In genomic region chr12:97435153-97435552, GRCh38 we compare ENCODE assay signal across 13 cellular contexts.
DNase-seq lines count a peak whose midpoint lies in the region; ATAC-seq lines count a peak whose summit lies in the region.
"Had no signal": no experiment of that assay in that cellular context is flagged by ENCODE, and none has a peak within 500 bp of the region (broad histone marks: within the 10 kb centered on the region; RNA-seq: fewer than 3 reads in every experiment).

No MANE protein-coding gene starts in this region.

- DNase-seq in T-helper 1 cell (no peak), SIG-M5 (lab: John Stamatoyannopoulos, UW) (no peak)
- DNase-seq in activated effector memory CD4-positive, alpha-beta T cell treated with Interleukin-2 at 50 U/mL for 16 hours, result no peak
- DNase-seq: AML-193; Calu3; CD4-positive, alpha-beta T cell; CD8-positive, alpha-beta T cell; DMS79 treated with DMSO at 0.1 percent for 48 hours; GF-D8 had no signal

- H3K4me3 Mint-ChIP-seq in T-helper 1 cell treated with Interleukin-12 subunit alpha and Interleukin-12 subunit beta and Interleukin-4 antibody, amounts not matched to agents 30 μg/mL and 1 μg/mL, for 36 hours, result no peak overlapping the region
- H3K4me3 Mint-ChIP-seq: B cell; CD4-positive, alpha-beta T cell; CD8-positive, alpha-beta T cell had no signal

- H3K27me3 Mint-ChIP-seq in T-helper 1 cell treated with Interleukin-12 subunit alpha and Interleukin-12 subunit beta and Interleukin-4 antibody, amounts not matched to agents 30 μg/mL and 1 μg/mL, for 36 hours (ENCODE audit: low read depth), result no peaks in the 10 kb centered on the region
- H3K27me3 Mint-ChIP-seq: CD4-positive, alpha-beta T cell had no signal

- H3K4me1 Mint-ChIP-seq in T-helper 1 cell treated with Interleukin-12 subunit alpha and Interleukin-12 subunit beta and Interleukin-4 antibody, amounts not matched to agents 30 μg/mL and 1 μg/mL, for 36 hours (ENCODE audit: low read depth), result no peaks in the 10 kb centered on the region
- H3K4me1 Mint-ChIP-seq: B cell had no signal

- peak; percentile 40 for ATAC-seq in HG02885 (IDR thresholded peaks at IDR 0.05; ENCODE audit: poor library complexity, unreplicated experiment)
- ATAC-seq: A549; CD8-positive, alpha-beta T cell had no signal

- H3K9me3 Mint-ChIP-seq in T-helper 1 cell treated with Interleukin-12 subunit alpha and Interleukin-12 subunit beta and Interleukin-4 antibody, amounts not matched to agents 30 μg/mL and 1 μg/mL, for 36 hours, result no peaks in the 10 kb centered on the region
- H3K9me3 Mint-ChIP-seq: CD4-positive, alpha-beta T cell; CD8-positive, alpha-beta T cell had no signal

- H3K36me3 Mint-ChIP-seq in T-helper 1 cell treated with Interleukin-12 subunit alpha and Interleukin-12 subunit beta and Interleukin-4 antibody, amounts not matched to agents 30 μg/mL and 1 μg/mL, for 36 hours (ENCODE audit: low read depth), result no peaks in the 10 kb centered on the region
- H3K36me3 Mint-ChIP-seq: CD8-positive, alpha-beta T cell had no signal

- peak overlapping the region; percentile 41 for H3K27ac Mint-ChIP-seq in T-helper 1 cell treated with Interleukin-12 subunit alpha and Interleukin-12 subunit beta and Interleukin-4 antibody, amounts not matched to agents 30 μg/mL and 1 μg/mL, for 36 hours
- H3K27ac Mint-ChIP-seq: B cell; CD4-positive, alpha-beta T cell; CD8-positive, alpha-beta T cell had no signal
